Comparison of ENCODE assay signal across 8 cellular contexts in genomic region chr1:88891318-88892145, GRCh38. TPM values are rescaled to one million over a fixed set of nuclear protein-coding genes. Genes with fewer than 3 reads are reported as not detected.
A peak's percentile ranks its signal among the peaks of the same experiment; 100 is the strongest.
DNase-seq lines count a peak whose midpoint lies in the region; ATAC-seq and TF ChIP-seq lines count a peak whose summit lies in the region.

TSS of gene GTF2B (minus strand) at chr1:88891567. CDS start at chr1:88891499, 68 bp downstream.

- peak within 1 kb of the TSS; percentile 92 for H3K27ac Mint-ChIP-seq in endothelial cell (ENCODE audit: unreplicated experiment)
- peak within 1 kb of the TSS; percentile 98 for H3K27ac Mint-ChIP-seq in mesothelial cell of epicardium

- peaks cover 21% of the 10 kb centered on the region for H3K4me1 Mint-ChIP-seq in endothelial cell (ENCODE audit: unreplicated experiment)
- H3K4me1 Mint-ChIP-seq in mesothelial cell of epicardium: peaks cover 22% of the 10 kb centered on the region

- H3K36me3 ChIP-seq in HUES6 (ENCODE audit: control insufficient read depth, insufficient read depth, low read length) (0 out of 2 replicates have a peak, but pooled peaks cover 6% of the 10 kb centered on the region), OCI-LY1 (ENCODE audit: insufficient read depth, low read length) (peaks cover 24% of the 10 kb centered on the region)

- H3K9me3 ChIP-seq in HUES6 (ENCODE audit: control insufficient read depth, insufficient read depth, low read depth, low read length) (no peaks in the 10 kb centered on the region), OCI-LY1 (ENCODE audit: low read length) (no peaks in the 10 kb centered on the region)

- peak within 1 kb of the TSS; percentile 87 for H3K4me2 ChIP-seq in OCI-LY1 (ENCODE audit: low read length)

- no peaks in the 10 kb centered on the region for H3K27me3 ChIP-seq in HUES6 (ENCODE audit: control insufficient read depth, insufficient read depth, low read length)
- no peaks in the 10 kb centered on the region for H3K27me3 ChIP-seq in OCI-LY1 (ENCODE audit: insufficient read depth, low read length)

- H3K4me1 ChIP-seq in HUES6 (ENCODE audit: control insufficient read depth, insufficient read depth, low read length) (peaks cover 5% of the 10 kb centered on the region; the same call in 1 of the 2 replicates), OCI-LY1 (ENCODE audit: insufficient read depth, low read length, severe bottlenecking) (peaks cover 31% of the 10 kb centered on the region)

- no peaks in the 10 kb centered on the region for H3K9me3 Mint-ChIP-seq in endothelial cell (ENCODE audit: unreplicated experiment)
- H3K9me3 Mint-ChIP-seq in mesothelial cell of epicardium: no peaks in the 10 kb centered on the region

- TF ChIP-seq CTCF in OCI-LY1 (IDR thresholded peaks at IDR 0.05; ENCODE audit: low read length): no peak
- TF ChIP-seq CTCF in endothelial cell (IDR thresholded peaks at IDR 0.05; ENCODE audit: unreplicated experiment): no peak
- no peak for TF ChIP-seq CTCF in mesothelial cell of epicardium (IDR thresholded peaks at IDR 0.05; ENCODE audit: unreplicated experiment)

- peaks cover 39% of the 10 kb centered on the region for H3K79me2 ChIP-seq in OCI-LY1 (ENCODE audit: insufficient read depth, low read length)

- ATAC-seq in GM21423 (IDR thresholded peaks at IDR 0.05; ENCODE audit: unreplicated experiment): peak; percentile 89

- peak within 1 kb of the TSS; percentile 74 for H3K4me3 ChIP-seq in HUES6 (ENCODE audit: low read depth, low read length)
- peak within 1 kb of the TSS; percentile 90 for H3K4me3 ChIP-seq in OCI-LY1 (ENCODE audit: low read depth, low read length, poor library complexity, severe bottlenecking)

- peaks cover 4% of the 10 kb centered on the region for H3K36me3 Mint-ChIP-seq in endothelial cell (ENCODE audit: low read depth, unreplicated experiment)
- H3K36me3 Mint-ChIP-seq in mesothelial cell of epicardium: no peaks in the 10 kb centered on the region

- peak within 1 kb of the TSS; percentile 87 for H2AFZ ChIP-seq in OCI-LY1 (ENCODE audit: low read length)

- H3K9ac ChIP-seq in HUES6 (ENCODE audit: low read length): peak within 1 kb of the TSS; percentile 67
- H3K9ac ChIP-seq in OCI-LY1 (ENCODE audit: low read length): peak within 1 kb of the TSS; percentile 86

- H3K4me3 Mint-ChIP-seq in endothelial cell (ENCODE audit: unreplicated experiment) (peak within 1 kb of the TSS; percentile 93), mesothelial cell of epicardium (peak within 1 kb of the TSS; percentile 98)

- no peaks in the 10 kb centered on the region for H3K9me2 ChIP-seq in OCI-LY1 (ENCODE audit: low read depth, low read length)

- in situ Hi-C loops in Caki2 (cut with HindIII; ENCODE audit: low pct_unique_long_range_greater_than_20kb, low sequenced_read_pairs): no loop called here

- DNase-seq in Caki2 (ENCODE audit: low read depth) (peak; percentile 84), endothelial cell (ENCODE audit: low spot score) (peak; percentile 82), mesothelial cell of epicardium (ENCODE audit: low spot score in 2 of 2, unreplicated experiment in 2 of 2) (peak; percentile 69 to 85)
- peak; percentile 91 for DNase-seq in activated CD8-positive, alpha-beta memory T cell treated with anti-CD3 and anti-CD28 coated beads, Interleukin-2, amount 50 U/mL, for 4 hours
- peak; percentile 84 to 86 for DNase-seq in stimulated activated CD8-positive, alpha-beta memory T cell treated with anti-CD3 and anti-CD28 coated beads, Interleukin-15, amount 100 ng/mL, for 48 hours (ENCODE audit: low read depth in 2 of 2)

- H4K20me1 ChIP-seq in OCI-LY1 (ENCODE audit: insufficient read depth, low read length): no peaks in the 10 kb centered on the region; the same call in 1 of the 2 replicates

- H3K27ac ChIP-seq in HUES6 (ENCODE audit: low read depth, low read length) (0 out of 2 replicates have a peak within 1 kb of the TSS, but pooled peaks have one; percentile 1), OCI-LY1 (ENCODE audit: low read depth, low read length, poor library complexity, severe bottlenecking) (peak within 1 kb of the TSS; percentile 23)

- 0 out of 2 replicates have a peak, but pooled peaks cover 3% of the 10 kb centered on the region for H3F3A ChIP-seq in OCI-LY1 (ENCODE audit: insufficient read depth, low read length)

- peaks cover 6% of the 10 kb centered on the region for H3K27me3 Mint-ChIP-seq in endothelial cell (ENCODE audit: unreplicated experiment)
- no peaks in the 10 kb centered on the region for H3K27me3 Mint-ChIP-seq in mesothelial cell of epicardium (ENCODE audit: low read depth)

RNA-seq across cellular contexts. Expression of gene GTF2B, which starts in this region (rescaled TPM):
- 34.2 and 38.4 TPM in 2 replicates for total RNA-seq in Caki2 (2014; rRNA removed; shearing (Covaris generic); ENCODE audit: low replicate concordance)
- total RNA-seq in endothelial cell (ENCODE audit: unreplicated experiment) (25.6 TPM), mesothelial cell of epicardium (20.8 to 24.4 TPM (median 21.7 TPM) in 3 replicates)

Comparison
In these comparisons a context has a peak if more than half of its experiments do, and no peak if none do; other contexts are left out.
1. Peak in every context shown above with its lines: DNase-seq, ATAC-seq, H3K4me3 ChIP-seq and H3K27ac ChIP-seq.